Comparison of ENCODE assay signal across 7 cellular contexts in genomic region chr15:72118400-72118978, GRCh38. TPM values are rescaled to one million over a fixed set of nuclear protein-coding genes. Genes with fewer than 3 reads are reported as not detected.
A peak's percentile ranks its signal among the peaks of the same experiment; 100 is the strongest.
DNase-seq lines count a peak whose midpoint lies in the region; ATAC-seq, FAIRE-seq and TF ChIP-seq lines count a peak whose summit lies in the region.

TSS of gene SENP8 (plus strand) at chr15:72118403. CDS start at chr15:72139624, 21,221 bp downstream.

- TF ChIP-seq CTCF in Loucy (conservative IDR thresholded peaks at IDR 0.05; ENCODE audit: low read length) (no peak), body of pancreas (IDR thresholded peaks at IDR 0.05) (no peak), kidney (IDR thresholded peaks at IDR 0.05; ENCODE audit: borderline replicate concordance, extremely low read depth, insufficient read depth) (no peak)

- peak within 1 kb of the TSS; percentile 89 for H2AFZ ChIP-seq in Loucy (ENCODE audit: low read length)

- ATAC-seq in GM21447 (IDR thresholded peaks at IDR 0.05; ENCODE audit: unreplicated experiment), result peak; percentile 25
- ATAC-seq in body of pancreas, result peak; percentile 57

- H3K4me3 ChIP-seq in GM08714 (ENCODE audit: low read length) (peak within 1 kb of the TSS; percentile 97), Loucy (ENCODE audit: low read length, poor library complexity, severe bottlenecking) (peak within 1 kb of the TSS; percentile 96), body of pancreas (peak within 1 kb of the TSS; percentile 86 to 92), kidney (ENCODE audit: low read length in 2 of 2) (peak within 1 kb of the TSS; percentile 98 to 100)

- H4K20me1 ChIP-seq in Loucy (ENCODE audit: insufficient read depth, low read length, poor library complexity, severe bottlenecking), result peaks cover 29% of the 10 kb centered on the region

- H3K79me2 ChIP-seq in Loucy (ENCODE audit: insufficient read depth, low read length), result peaks cover 47% of the 10 kb centered on the region

- peak within 1 kb of the TSS; percentile 97 for H3K4me2 ChIP-seq in Loucy (ENCODE audit: low read depth, low read length, poor library complexity, severe bottlenecking)

- 1 to 2% methylated on average over 23 to 25 of the region's 25 CpGs for WGBS in body of pancreas, 2 donors

- no peak for FAIRE-seq in kidney (lab: Jason Lieb, UNC)

- H3K27me3 ChIP-seq in Loucy (ENCODE audit: insufficient read depth, low read length, poor library complexity, severe bottlenecking) (no peaks in the 10 kb centered on the region), body of pancreas (no peaks in the 10 kb centered on the region)

- intact Hi-C loops in body of pancreas (cut with DNase I), result no loop called here
- intact Hi-C loops in kidney (cut with DNase I), result no loop called here

- H3K9me2 ChIP-seq in Loucy (replicated peaks; ENCODE audit: low read depth, low read length), result no peaks in the 10 kb centered on the region

- H3K9me3 ChIP-seq in Loucy (ENCODE audit: insufficient read depth, low read depth, low read length) (no peaks in the 10 kb centered on the region), body of pancreas (no peaks in the 10 kb centered on the region), kidney (ENCODE audit: control insufficient read depth in 1 of 2, low read length in 2 of 2) (no peaks in the 10 kb centered on the region)

- no peaks in the 10 kb centered on the region for H3F3A ChIP-seq in Loucy (ENCODE audit: low read depth)

- no peak for DNase-seq in body of pancreas
- DNase-seq in kidney, result no peak
- no peak for DNase-seq in NCI-H1105 treated with DMSO at 0.1 percent for 48 hours (lab: John Stamatoyannopoulos, UW)

- H3K9ac ChIP-seq in Loucy (ENCODE audit: low read depth, low read length, poor library complexity, severe bottlenecking), result peak within 1 kb of the TSS; percentile 73
- peak within 1 kb of the TSS; percentile 91 to 96 for H3K9ac ChIP-seq in kidney (ENCODE audit: low read length in 2 of 2)

- H3K36me3 ChIP-seq in Loucy (ENCODE audit: insufficient read depth, low read length) (no peaks in the 10 kb centered on the region), body of pancreas (replicated peaks in 1 of 2; ENCODE audit: insufficient read depth in 1 of 2, low read depth in 2 of 2) (no peaks in the 10 kb centered on the region), kidney (ENCODE audit: control insufficient read depth in 1 of 2, insufficient read depth in 2 of 2, low read length in 2 of 2) (no peaks in the 10 kb centered on the region)

- H3K27ac ChIP-seq in body of pancreas (peak within 1 kb of the TSS; percentile 86 to 95 (median 90)), kidney (ENCODE audit: low read depth in 2 of 2, low read length in 2 of 2) (peak within 1 kb of the TSS; percentile 97 to 99), temporal lobe (ENCODE audit: low read depth, low read length) (peak within 1 kb of the TSS; percentile 87)

- H3K4me1 ChIP-seq in Loucy (ENCODE audit: insufficient read depth, low read length, poor library complexity, severe bottlenecking), result peaks cover 41% of the 10 kb centered on the region
- H3K4me1 ChIP-seq in body of pancreas, result peaks cover 30% of the 10 kb centered on the region
- H3K4me1 ChIP-seq in kidney (ENCODE audit: control insufficient read depth in 1 of 2, insufficient read depth in 1 of 2, low read depth in 1 of 2, low read length in 2 of 2), result peaks cover 5 to 16% of the 10 kb centered on the region in 2 donors

- peak in 2 of 3 donors; percentile 48 to 56 for TF ChIP-seq POLR2A in body of pancreas (IDR thresholded peaks at IDR 0.05)

RNA-seq across cellular contexts. Expression of gene SENP8, which starts in this region (rescaled TPM):
- total RNA-seq in body of pancreas (1 to 10 TPM; 2.1 to 5.3 TPM), kidney (4.8 TPM), temporal lobe (3.4 TPM)
- 5.6 TPM for polyA plus RNA-seq in kidney (ENCODE audit: insufficient read depth, low read depth, low replicate concordance)
